1 cellular context compared by ENCODE assay signal in the genomic region with DNA sequence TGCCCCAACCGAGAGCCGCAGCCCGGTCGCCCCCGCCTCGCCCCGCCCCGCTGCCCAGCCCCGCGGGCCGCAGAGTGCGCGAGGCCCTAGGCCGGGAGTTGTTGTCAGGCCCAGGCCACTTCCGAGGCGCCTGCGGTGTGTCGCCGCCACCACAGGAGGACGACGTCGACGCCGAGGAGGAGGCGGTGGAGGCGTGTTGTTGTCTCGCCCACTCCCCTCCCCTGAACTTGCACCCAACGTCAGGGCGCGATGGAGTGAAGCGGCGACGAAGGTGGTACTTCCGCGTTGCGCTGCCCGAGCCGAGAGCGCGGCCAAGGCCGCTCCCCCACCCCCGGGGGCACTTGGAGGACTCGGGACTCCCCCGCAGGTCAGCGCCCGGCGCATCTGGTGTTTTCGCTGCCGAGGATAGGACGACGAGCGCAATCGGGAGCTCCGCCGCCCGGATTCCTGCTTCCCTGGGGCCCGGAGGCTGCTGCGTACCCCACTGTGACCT.
TF ChIP-seq lines count a peak whose summit lies in the region.

A gene (plus strand): TSS at position 277 of the 493 bp plus-strand sequence. CDS start 386 bp downstream, outside the sequence.

TF ChIP-seq in K562, 482 proteins besides CTCF, POLR2A, EP300 and RAD21 (continued from another document and continues in another):
- peak; percentile 21; the same call in 1 of the 2 replicates for TF ChIP-seq ZBTB17 (CRISPR knock-in tag; IDR thresholded peaks at IDR 0.05)
- TF ChIP-seq NR2C2 (CRISPR knock-in tag; IDR thresholded peaks at IDR 0.05): no peak
- peak; percentile 76 for TF ChIP-seq NR2C2 (tag; IDR thresholded peaks at IDR 0.05)
- TF ChIP-seq EGR1 (conservative IDR thresholded peaks at IDR 0.05): peak; percentile 94
- peak; percentile 56 for TF ChIP-seq SAP30 (IDR thresholded peaks at IDR 0.05; ENCODE audit: borderline replicate concordance, insufficient read depth, low read depth, low read length, poor library complexity, severe bottlenecking)
- TF ChIP-seq ZNF551 (CRISPR knock-in tag; IDR thresholded peaks at IDR 0.05): no peak
- no peak for TF ChIP-seq ZNF143 (CRISPR knock-in tag; IDR thresholded peaks at IDR 0.05)
- TF ChIP-seq, protein P1, sequence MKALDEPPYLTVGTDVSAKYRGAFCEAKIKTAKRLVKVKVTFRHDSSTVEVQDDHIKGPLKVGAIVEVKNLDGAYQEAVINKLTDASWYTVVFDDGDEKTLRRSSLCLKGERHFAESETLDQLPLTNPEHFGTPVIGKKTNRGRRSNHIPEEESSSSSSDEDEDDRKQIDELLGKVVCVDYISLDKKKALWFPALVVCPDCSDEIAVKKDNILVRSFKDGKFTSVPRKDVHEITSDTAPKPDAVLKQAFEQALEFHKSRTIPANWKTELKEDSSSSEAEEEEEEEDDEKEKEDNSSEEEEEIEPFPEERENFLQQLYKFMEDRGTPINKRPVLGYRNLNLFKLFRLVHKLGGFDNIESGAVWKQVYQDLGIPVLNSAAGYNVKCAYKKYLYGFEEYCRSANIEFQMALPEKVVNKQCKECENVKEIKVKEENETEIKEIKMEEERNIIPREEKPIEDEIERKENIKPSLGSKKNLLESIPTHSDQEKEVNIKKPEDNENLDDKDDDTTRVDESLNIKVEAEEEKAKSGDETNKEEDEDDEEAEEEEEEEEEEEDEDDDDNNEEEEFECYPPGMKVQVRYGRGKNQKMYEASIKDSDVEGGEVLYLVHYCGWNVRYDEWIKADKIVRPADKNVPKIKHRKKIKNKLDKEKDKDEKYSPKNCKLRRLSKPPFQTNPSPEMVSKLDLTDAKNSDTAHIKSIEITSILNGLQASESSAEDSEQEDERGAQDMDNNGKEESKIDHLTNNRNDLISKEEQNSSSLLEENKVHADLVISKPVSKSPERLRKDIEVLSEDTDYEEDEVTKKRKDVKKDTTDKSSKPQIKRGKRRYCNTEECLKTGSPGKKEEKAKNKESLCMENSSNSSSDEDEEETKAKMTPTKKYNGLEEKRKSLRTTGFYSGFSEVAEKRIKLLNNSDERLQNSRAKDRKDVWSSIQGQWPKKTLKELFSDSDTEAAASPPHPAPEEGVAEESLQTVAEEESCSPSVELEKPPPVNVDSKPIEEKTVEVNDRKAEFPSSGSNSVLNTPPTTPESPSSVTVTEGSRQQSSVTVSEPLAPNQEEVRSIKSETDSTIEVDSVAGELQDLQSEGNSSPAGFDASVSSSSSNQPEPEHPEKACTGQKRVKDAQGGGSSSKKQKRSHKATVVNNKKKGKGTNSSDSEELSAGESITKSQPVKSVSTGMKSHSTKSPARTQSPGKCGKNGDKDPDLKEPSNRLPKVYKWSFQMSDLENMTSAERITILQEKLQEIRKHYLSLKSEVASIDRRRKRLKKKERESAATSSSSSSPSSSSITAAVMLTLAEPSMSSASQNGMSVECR (CRISPR knock-in tag; IDR thresholded peaks at IDR 0.05): peak; percentile 46; the same call in 1 of the 2 replicates
- peak; percentile 82 for TF ChIP-seq ELF2 (CRISPR knock-in tag; IDR thresholded peaks at IDR 0.05)
- peak; percentile 47; the same call in 1 of the 2 replicates for TF ChIP-seq CREB1 (IDR thresholded peaks at IDR 0.05)
- peak; percentile 42; the same call in 1 of the 2 replicates for TF ChIP-seq CREB1 (CRISPR knock-in tag; IDR thresholded peaks at IDR 0.05)
- TF ChIP-seq, protein P2, sequence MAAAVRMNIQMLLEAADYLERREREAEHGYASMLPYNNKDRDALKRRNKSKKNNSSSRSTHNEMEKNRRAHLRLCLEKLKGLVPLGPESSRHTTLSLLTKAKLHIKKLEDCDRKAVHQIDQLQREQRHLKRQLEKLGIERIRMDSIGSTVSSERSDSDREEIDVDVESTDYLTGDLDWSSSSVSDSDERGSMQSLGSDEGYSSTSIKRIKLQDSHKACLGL (CRISPR knock-in tag; IDR thresholded peaks at IDR 0.05; ENCODE audit: borderline replicate concordance, poor library complexity, severe bottlenecking): no peak
- TF ChIP-seq, protein P3, sequence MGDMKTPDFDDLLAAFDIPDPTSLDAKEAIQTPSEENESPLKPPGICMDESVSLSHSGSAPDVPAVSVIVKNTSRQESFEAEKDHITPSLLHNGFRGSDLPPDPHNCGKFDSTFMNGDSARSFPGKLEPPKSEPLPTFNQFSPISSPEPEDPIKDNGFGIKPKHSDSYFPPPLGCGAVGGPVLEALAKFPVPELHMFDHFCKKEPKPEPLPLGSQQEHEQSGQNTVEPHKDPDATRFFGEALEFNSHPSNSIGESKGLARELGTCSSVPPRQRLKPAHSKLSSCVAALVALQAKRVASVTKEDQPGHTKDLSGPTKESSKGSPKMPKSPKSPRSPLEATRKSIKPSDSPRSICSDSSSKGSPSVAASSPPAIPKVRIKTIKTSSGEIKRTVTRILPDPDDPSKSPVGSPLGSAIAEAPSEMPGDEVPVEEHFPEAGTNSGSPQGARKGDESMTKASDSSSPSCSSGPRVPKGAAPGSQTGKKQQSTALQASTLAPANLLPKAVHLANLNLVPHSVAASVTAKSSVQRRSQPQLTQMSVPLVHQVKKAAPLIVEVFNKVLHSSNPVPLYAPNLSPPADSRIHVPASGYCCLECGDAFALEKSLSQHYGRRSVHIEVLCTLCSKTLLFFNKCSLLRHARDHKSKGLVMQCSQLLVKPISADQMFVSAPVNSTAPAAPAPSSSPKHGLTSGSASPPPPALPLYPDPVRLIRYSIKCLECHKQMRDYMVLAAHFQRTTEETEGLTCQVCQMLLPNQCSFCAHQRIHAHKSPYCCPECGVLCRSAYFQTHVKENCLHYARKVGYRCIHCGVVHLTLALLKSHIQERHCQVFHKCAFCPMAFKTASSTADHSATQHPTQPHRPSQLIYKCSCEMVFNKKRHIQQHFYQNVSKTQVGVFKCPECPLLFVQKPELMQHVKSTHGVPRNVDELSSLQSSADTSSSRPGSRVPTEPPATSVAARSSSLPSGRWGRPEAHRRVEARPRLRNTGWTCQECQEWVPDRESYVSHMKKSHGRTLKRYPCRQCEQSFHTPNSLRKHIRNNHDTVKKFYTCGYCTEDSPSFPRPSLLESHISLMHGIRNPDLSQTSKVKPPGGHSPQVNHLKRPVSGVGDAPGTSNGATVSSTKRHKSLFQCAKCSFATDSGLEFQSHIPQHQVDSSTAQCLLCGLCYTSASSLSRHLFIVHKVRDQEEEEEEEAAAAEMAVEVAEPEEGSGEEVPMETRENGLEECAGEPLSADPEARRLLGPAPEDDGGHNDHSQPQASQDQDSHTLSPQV (IDR thresholded peaks at IDR 0.05): peak; percentile 24; the same call in 1 of the 2 replicates
- TF ChIP-seq SMARCC2 (IDR thresholded peaks at IDR 0.05; ENCODE audit: low read depth): no peak
- TF ChIP-seq, protein P4, sequence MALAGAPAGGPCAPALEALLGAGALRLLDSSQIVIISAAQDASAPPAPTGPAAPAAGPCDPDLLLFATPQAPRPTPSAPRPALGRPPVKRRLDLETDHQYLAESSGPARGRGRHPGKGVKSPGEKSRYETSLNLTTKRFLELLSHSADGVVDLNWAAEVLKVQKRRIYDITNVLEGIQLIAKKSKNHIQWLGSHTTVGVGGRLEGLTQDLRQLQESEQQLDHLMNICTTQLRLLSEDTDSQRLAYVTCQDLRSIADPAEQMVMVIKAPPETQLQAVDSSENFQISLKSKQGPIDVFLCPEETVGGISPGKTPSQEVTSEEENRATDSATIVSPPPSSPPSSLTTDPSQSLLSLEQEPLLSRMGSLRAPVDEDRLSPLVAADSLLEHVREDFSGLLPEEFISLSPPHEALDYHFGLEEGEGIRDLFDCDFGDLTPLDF (CRISPR knock-in tag; IDR thresholded peaks at IDR 0.05): no peak
- TF ChIP-seq POLR2G (IDR thresholded peaks at IDR 0.05; ENCODE audit: low read depth, low read length): peak; percentile 82
- TF ChIP-seq, protein P5, sequence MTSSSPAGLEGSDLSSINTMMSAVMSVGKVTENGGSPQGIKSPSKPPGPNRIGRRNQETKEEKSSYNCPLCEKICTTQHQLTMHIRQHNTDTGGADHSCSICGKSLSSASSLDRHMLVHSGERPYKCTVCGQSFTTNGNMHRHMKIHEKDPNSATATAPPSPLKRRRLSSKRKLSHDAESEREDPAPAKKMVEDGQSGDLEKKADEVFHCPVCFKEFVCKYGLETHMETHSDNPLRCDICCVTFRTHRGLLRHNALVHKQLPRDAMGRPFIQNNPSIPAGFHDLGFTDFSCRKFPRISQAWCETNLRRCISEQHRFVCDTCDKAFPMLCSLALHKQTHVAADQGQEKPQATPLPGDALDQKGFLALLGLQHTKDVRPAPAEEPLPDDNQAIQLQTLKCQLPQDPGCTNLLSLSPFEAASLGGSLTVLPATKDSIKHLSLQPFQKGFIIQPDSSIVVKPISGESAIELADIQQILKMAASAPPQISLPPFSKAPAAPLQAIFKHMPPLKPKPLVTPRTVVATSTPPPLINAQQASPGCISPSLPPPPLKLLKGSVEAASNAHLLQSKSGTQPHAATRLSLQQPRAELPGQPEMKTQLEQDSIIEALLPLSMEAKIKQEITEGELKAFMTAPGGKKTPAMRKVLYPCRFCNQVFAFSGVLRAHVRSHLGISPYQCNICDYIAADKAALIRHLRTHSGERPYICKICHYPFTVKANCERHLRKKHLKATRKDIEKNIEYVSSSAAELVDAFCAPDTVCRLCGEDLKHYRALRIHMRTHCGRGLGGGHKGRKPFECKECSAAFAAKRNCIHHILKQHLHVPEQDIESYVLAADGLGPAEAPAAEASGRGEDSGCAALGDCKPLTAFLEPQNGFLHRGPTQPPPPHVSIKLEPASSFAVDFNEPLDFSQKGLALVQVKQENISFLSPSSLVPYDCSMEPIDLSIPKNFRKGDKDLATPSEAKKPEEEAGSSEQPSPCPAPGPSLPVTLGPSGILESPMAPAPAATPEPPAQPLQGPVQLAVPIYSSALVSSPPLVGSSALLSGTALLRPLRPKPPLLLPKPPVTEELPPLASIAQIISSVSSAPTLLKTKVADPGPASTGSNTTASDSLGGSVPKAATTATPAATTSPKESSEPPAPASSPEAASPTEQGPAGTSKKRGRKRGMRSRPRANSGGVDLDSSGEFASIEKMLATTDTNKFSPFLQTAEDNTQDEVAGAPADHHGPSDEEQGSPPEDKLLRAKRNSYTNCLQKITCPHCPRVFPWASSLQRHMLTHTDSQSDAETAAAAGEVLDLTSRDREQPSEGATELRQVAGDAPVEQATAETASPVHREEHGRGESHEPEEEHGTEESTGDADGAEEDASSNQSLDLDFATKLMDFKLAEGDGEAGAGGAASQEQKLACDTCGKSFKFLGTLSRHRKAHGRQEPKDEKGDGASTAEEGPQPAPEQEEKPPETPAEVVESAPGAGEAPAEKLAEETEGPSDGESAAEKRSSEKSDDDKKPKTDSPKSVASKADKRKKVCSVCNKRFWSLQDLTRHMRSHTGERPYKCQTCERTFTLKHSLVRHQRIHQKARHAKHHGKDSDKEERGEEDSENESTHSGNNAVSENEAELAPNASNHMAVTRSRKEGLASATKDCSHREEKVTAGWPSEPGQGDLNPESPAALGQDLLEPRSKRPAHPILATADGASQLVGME (CRISPR knock-in tag; IDR thresholded peaks at IDR 0.05): 0 out of 2 replicates have a peak, but pooled peaks have one; percentile 34
- TF ChIP-seq, protein P6, sequence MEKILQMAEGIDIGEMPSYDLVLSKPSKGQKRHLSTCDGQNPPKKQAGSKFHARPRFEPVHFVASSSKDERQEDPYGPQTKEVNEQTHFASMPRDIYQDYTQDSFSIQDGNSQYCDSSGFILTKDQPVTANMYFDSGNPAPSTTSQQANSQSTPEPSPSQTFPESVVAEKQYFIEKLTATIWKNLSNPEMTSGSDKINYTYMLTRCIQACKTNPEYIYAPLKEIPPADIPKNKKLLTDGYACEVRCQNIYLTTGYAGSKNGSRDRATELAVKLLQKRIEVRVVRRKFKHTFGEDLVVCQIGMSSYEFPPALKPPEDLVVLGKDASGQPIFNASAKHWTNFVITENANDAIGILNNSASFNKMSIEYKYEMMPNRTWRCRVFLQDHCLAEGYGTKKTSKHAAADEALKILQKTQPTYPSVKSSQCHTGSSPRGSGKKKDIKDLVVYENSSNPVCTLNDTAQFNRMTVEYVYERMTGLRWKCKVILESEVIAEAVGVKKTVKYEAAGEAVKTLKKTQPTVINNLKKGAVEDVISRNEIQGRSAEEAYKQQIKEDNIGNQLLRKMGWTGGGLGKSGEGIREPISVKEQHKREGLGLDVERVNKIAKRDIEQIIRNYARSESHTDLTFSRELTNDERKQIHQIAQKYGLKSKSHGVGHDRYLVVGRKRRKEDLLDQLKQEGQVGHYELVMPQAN (IDR thresholded peaks at IDR 0.05; ENCODE audit: borderline replicate concordance): peak; percentile 43; the same call in 1 of the 2 replicates
- peak; percentile 56 to 62; a peak in 2 of 4 replicates for TF ChIP-seq MAZ (CRISPR knock-in tag; conservative IDR thresholded peaks at IDR 0.05 in 1 of 2, IDR thresholded peaks at IDR 0.05 in 1 of 2)
- TF ChIP-seq, protein P7, sequence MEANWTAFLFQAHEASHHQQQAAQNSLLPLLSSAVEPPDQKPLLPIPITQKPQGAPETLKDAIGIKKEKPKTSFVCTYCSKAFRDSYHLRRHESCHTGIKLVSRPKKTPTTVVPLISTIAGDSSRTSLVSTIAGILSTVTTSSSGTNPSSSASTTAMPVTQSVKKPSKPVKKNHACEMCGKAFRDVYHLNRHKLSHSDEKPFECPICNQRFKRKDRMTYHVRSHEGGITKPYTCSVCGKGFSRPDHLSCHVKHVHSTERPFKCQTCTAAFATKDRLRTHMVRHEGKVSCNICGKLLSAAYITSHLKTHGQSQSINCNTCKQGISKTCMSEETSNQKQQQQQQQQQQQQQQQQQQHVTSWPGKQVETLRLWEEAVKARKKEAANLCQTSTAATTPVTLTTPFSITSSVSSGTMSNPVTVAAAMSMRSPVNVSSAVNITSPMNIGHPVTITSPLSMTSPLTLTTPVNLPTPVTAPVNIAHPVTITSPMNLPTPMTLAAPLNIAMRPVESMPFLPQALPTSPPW (CRISPR knock-in tag; IDR thresholded peaks at IDR 0.05): peak; percentile 90
- 0 out of 2 replicates have a peak, but pooled peaks have one; percentile 40 for TF ChIP-seq HDAC2 (IDR thresholded peaks at IDR 0.05)
- peak; percentile 40; the same call in 1 of the 2 replicates for TF ChIP-seq EP400 (IDR thresholded peaks at IDR 0.05)
- TF ChIP-seq GATA2 (CRISPR knock-in tag; IDR thresholded peaks at IDR 0.05): no peak
- TF ChIP-seq SIX5 (IDR thresholded peaks at IDR 0.05; ENCODE audit: borderline replicate concordance in 1 of 2, insufficient read depth in 1 of 2, low read depth in 1 of 2, low read length in 2 of 2): no peak
- TF ChIP-seq, protein P8, sequence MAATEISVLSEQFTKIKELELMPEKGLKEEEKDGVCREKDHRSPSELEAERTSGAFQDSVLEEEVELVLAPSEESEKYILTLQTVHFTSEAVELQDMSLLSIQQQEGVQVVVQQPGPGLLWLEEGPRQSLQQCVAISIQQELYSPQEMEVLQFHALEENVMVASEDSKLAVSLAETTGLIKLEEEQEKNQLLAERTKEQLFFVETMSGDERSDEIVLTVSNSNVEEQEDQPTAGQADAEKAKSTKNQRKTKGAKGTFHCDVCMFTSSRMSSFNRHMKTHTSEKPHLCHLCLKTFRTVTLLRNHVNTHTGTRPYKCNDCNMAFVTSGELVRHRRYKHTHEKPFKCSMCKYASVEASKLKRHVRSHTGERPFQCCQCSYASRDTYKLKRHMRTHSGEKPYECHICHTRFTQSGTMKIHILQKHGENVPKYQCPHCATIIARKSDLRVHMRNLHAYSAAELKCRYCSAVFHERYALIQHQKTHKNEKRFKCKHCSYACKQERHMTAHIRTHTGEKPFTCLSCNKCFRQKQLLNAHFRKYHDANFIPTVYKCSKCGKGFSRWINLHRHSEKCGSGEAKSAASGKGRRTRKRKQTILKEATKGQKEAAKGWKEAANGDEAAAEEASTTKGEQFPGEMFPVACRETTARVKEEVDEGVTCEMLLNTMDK (IDR thresholded peaks at IDR 0.05; ENCODE audit: borderline replicate concordance, insufficient read depth, low read depth, low read length, poor library complexity, severe bottlenecking): peak; percentile 5
- 0 out of 2 replicates have a peak, but pooled peaks have one; percentile 1 for TF ChIP-seq KLF16 (IDR thresholded peaks at IDR 0.05)
- TF ChIP-seq FOXK1 (CRISPR knock-in tag; IDR thresholded peaks at IDR 0.05; ENCODE audit: borderline replicate concordance): 0 out of 2 replicates have a peak, but pooled peaks have one; percentile 94
- peak; percentile 28; the same call in 1 of the 2 replicates for TF ChIP-seq ESRRA (IDR thresholded peaks at IDR 0.05; ENCODE audit: borderline replicate concordance, low read depth)
